In genomic region chr7:148058753-148059152, GRCh38 we compare ENCODE assay signal across 22 cellular contexts.
"Had no signal": no experiment of that assay in that cellular context is flagged by ENCODE, and none has a peak within 500 bp of the region (broad histone marks: within the 10 kb centered on the region; RNA-seq: fewer than 3 reads in every experiment).

No MANE protein-coding gene starts in this region.

- DNase-seq: dorsolateral prefrontal cortex; effector CD4-positive, alpha-beta T cell; foreskin fibroblast; gastrocnemius medialis; head of caudate nucleus; left cardiac atrium; left lung; mesenchymal stem cell; mucosa of descending colon; naive B cell; psoas muscle; right cardiac atrium; sigmoid colon; stimulated activated CD4-positive, alpha-beta T cell treated with anti-CD3 and anti-CD28 coated beads, Interleukin-4, amount 100 ng/mL, for 4 hours; stimulated activated naive CD8-positive, alpha-beta T cell treated with anti-CD3 and anti-CD28 coated beads, Interleukin-15, Interleukin-2, amounts not matched to agents 100 U/mL and 50 U/mL, for 24 hours; substantia nigra; testis; tibial artery had no signal

- ATAC-seq: esophagus mucosa; gastrocnemius medialis; left cardiac atrium; left lung; mucosa of descending colon; psoas muscle; right cardiac atrium; stimulated activated memory B cell treated with anti-CD40 and anti-IgM and Interleukin-4, amounts not matched to agents 10 μg/mL and 1 μg/mL and 100 μg/mL, for 72 hours; stimulated activated naive CD8-positive, alpha-beta T cell treated with anti-CD3 and anti-CD28 coated beads, Interleukin-15, Interleukin-2, amounts not matched to agents 100 U/mL and 50 U/mL, for 24 hours had no signal

- H3K4me1 ChIP-seq: gastrocnemius medialis, left lung, neural progenitor cell, psoas muscle, sigmoid colon, testis, tibial artery had no signal

- H3K4me3 ChIP-seq: dorsolateral prefrontal cortex, gastrocnemius medialis, left lung, mucosa of descending colon, neural progenitor cell, psoas muscle, sigmoid colon, testis, tibial artery had no signal

- H3K27me3 ChIP-seq: dorsolateral prefrontal cortex, gastrocnemius medialis, left lung, neural progenitor cell, sigmoid colon, testis, tibial artery had no signal

- H3K27ac ChIP-seq: dorsolateral prefrontal cortex, epithelial cell of prostate, gastrocnemius medialis, left lung, neural progenitor cell, psoas muscle, sigmoid colon, testis, tibial artery had no signal

- H3K36me3 ChIP-seq: gastrocnemius medialis, left lung, neural progenitor cell, sigmoid colon, tibial artery had no signal

- H3K9me3 ChIP-seq: gastrocnemius medialis, left lung, mucosa of descending colon, psoas muscle, sigmoid colon, testis, tibial artery had no signal
